In the genomic region with DNA sequence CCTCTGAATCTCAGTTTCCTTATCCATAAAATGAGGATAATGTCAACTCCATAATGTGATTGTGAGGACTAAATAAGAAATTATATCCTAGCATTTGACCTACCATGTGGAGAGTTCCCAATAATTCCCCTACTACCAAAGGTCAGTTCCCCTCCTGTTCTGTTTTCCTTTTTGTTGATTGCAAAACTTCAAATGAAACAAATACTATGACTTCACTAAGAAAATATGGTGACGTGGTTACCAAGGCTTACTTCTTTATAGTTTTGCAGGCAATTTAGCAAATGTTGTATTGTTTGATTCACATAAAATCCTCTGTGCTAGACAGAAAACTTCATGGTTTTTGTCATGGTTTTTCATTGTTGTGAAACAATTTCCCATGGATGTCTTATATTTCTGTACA, we compare ENCODE assay signal across 17 cellular contexts.
A peak's percentile ranks its signal among the peaks of the same experiment; 100 is the strongest.
DNase-seq lines count a peak whose midpoint lies in the region; ATAC-seq, FAIRE-seq and TF ChIP-seq lines count a peak whose summit lies in the region.
"Had no signal": no experiment of that assay in that cellular context is flagged by ENCODE, and none has a peak within 500 bp of the region (broad histone marks: within the 10 kb centered on the region; RNA-seq: fewer than 3 reads in every experiment).

No MANE protein-coding gene starts in this region.

- no peaks in the 10 kb centered on the region for H4K20me1 ChIP-seq in astrocyte (ENCODE audit: insufficient read depth, low read length)
- H4K20me1 ChIP-seq in smooth muscle cell (ENCODE audit: low read depth): no peaks in the 10 kb centered on the region
- H4K20me1 ChIP-seq: BLaER1 treated with 17β-estradiol and CSF1 and Interleukin-3, amounts not matched to agents 10 nM and 100 nM had no signal

- no peak overlapping the region for H2AFZ ChIP-seq in astrocyte (ENCODE audit: low read depth, low read length)
- H2AFZ ChIP-seq in smooth muscle cell (ENCODE audit: low read depth): peak overlapping the region; percentile 9

- H3K4me3 Mint-ChIP-seq in astrocyte (ENCODE audit: unreplicated experiment): no peak overlapping the region
- no peak overlapping the region for H3K4me3 Mint-ChIP-seq in activated naive CD4-positive, alpha-beta T cell treated with anti-CD3 and anti-CD28 coated beads for 36 hours
- no peak overlapping the region for H3K4me3 Mint-ChIP-seq in activated CD4-positive, alpha-beta T cell treated with anti-CD3 and anti-CD28 coated beads for 36 hours

- intact Hi-C loops in activated naive CD4-positive, alpha-beta T cell treated with anti-CD3 and anti-CD28 coated beads for 36 hours (cut with micrococcal nuclease): no loop called here
- intact Hi-C loops in activated CD4-positive, alpha-beta T cell treated with anti-CD3 and anti-CD28 coated beads for 36 hours (cut with DNase I, micrococcal nuclease): no loop called here

- H3K4me1 ChIP-seq in astrocyte (ENCODE audit: insufficient read depth, low read length) (no peaks in the 10 kb centered on the region), smooth muscle cell (ENCODE audit: low read depth) (peaks cover 7% of the 10 kb centered on the region)
- H3K4me1 ChIP-seq: BLaER1 treated with 17β-estradiol and CSF1 and Interleukin-3, amounts not matched to agents 10 nM and 100 nM; Peyer's patch had no signal

- H3K4me3 ChIP-seq in astrocyte (ENCODE audit: insufficient read depth, low read depth, low read length): no peak overlapping the region
- H3K4me3 ChIP-seq in smooth muscle cell: no peak overlapping the region
- H3K4me3 ChIP-seq: BLaER1 treated with 17β-estradiol and CSF1 and Interleukin-3, amounts not matched to agents 10 nM and 100 nM; MG63; Peyer's patch had no signal

- peak overlapping the region; percentile 93 for H3K27ac Mint-ChIP-seq in astrocyte (ENCODE audit: unreplicated experiment)
- no peak overlapping the region for H3K27ac Mint-ChIP-seq in activated naive CD4-positive, alpha-beta T cell treated with anti-CD3 and anti-CD28 coated beads for 36 hours
- H3K27ac Mint-ChIP-seq in activated CD4-positive, alpha-beta T cell treated with anti-CD3 and anti-CD28 coated beads for 36 hours: no peak overlapping the region

- no peaks in the 10 kb centered on the region for H3F3A ChIP-seq in smooth muscle cell (ENCODE audit: low read depth)

- no peaks in the 10 kb centered on the region for H3K79me2 ChIP-seq in astrocyte (ENCODE audit: insufficient read depth, low read length)
- no peaks in the 10 kb centered on the region for H3K79me2 ChIP-seq in smooth muscle cell (ENCODE audit: low read depth)

- 71% methylated on average over 1 of the region's 1 CpG for WGBS in smooth muscle cell (ENCODE audit: low lambda C conversion rate)

- H3K4me2 ChIP-seq in astrocyte (ENCODE audit: low read length) (peak overlapping the region; percentile 14), smooth muscle cell (peak overlapping the region; percentile 38)
- H3K4me2 ChIP-seq: BLaER1 treated with 17β-estradiol and CSF1 and Interleukin-3, amounts not matched to agents 10 nM and 100 nM had no signal

- H3K27me3 ChIP-seq in astrocyte (ENCODE audit: insufficient read depth, low read length) (no peaks in the 10 kb centered on the region), smooth muscle cell (ENCODE audit: low read depth) (no peaks in the 10 kb centered on the region)
- H3K27me3 ChIP-seq: BLaER1 treated with 17β-estradiol and CSF1 and Interleukin-3, amounts not matched to agents 10 nM and 100 nM; MG63; Peyer's patch had no signal

- ATAC-seq in left lobe of liver (peak; percentile 12), HG03460 (IDR thresholded peaks at IDR 0.05; ENCODE audit: unreplicated experiment) (no peak)
- ATAC-seq in activated CD4-positive, alpha-beta T cell treated with anti-CD3 and anti-CD28 coated beads for 36 hours: no peak

- H3K9me3 ChIP-seq in astrocyte (ENCODE audit: insufficient read depth, low read depth, low read length): no peaks in the 10 kb centered on the region
- no peaks in the 10 kb centered on the region for H3K9me3 ChIP-seq in smooth muscle cell (replicated peaks; ENCODE audit: low read depth)
- H3K9me3 ChIP-seq: Peyer's patch had no signal

- H3K27me3 Mint-ChIP-seq in astrocyte (ENCODE audit: low read depth, unreplicated experiment): no peaks in the 10 kb centered on the region
- H3K27me3 Mint-ChIP-seq in activated naive CD4-positive, alpha-beta T cell treated with anti-CD3 and anti-CD28 coated beads for 36 hours (ENCODE audit: low read depth): peaks cover 14% of the 10 kb centered on the region
- peaks cover 14% of the 10 kb centered on the region for H3K27me3 Mint-ChIP-seq in activated CD4-positive, alpha-beta T cell treated with anti-CD3 and anti-CD28 coated beads for 36 hours

- no peak for FAIRE-seq in astrocyte (lab: Jason Lieb, UNC)

- H3K9ac ChIP-seq in astrocyte (ENCODE audit: low read length): no peak overlapping the region
- H3K9ac ChIP-seq in smooth muscle cell (ENCODE audit: low read depth): peak overlapping the region; percentile 67
- H3K9ac ChIP-seq: BLaER1 treated with 17β-estradiol and CSF1 and Interleukin-3, amounts not matched to agents 10 nM and 100 nM had no signal

- H3K36me3 Mint-ChIP-seq in astrocyte (ENCODE audit: low read depth, unreplicated experiment): no peaks in the 10 kb centered on the region
- H3K36me3 Mint-ChIP-seq in activated naive CD4-positive, alpha-beta T cell treated with anti-CD3 and anti-CD28 coated beads for 36 hours (ENCODE audit: low read depth): no peaks in the 10 kb centered on the region
- no peaks in the 10 kb centered on the region for H3K36me3 Mint-ChIP-seq in activated CD4-positive, alpha-beta T cell treated with anti-CD3 and anti-CD28 coated beads for 36 hours (ENCODE audit: low read depth)

- peak; percentile 22 for DNase-seq in GM04504 (ENCODE audit: low read depth)
- no peak for DNase-seq in astrocyte (ENCODE audit: low read depth)
- no peak for DNase-seq in left lobe of liver (ENCODE audit: low spot score)
- DNase-seq in smooth muscle cell (lab: John Stamatoyannopoulos, UW; ENCODE audit: unreplicated experiment): no peak
- DNase-seq in activated naive CD4-positive, alpha-beta T cell treated with anti-CD3 and anti-CD28 coated beads for 36 hours: no peak
- no peak for DNase-seq in activated CD4-positive, alpha-beta T cell treated with anti-CD3 and anti-CD28 coated beads for 36 hours
- DNase-seq: DMS153, GOT3, KG1, NCI-H1105, NCI-H1930, NCI-H2171 treated with DMSO at 0.1 percent for 48 hours, Peyer's patch, SHP77 had no signal

- H3K9me3 Mint-ChIP-seq in astrocyte (ENCODE audit: unreplicated experiment): peaks cover 6% of the 10 kb centered on the region
- peaks cover 4% of the 10 kb centered on the region for H3K9me3 Mint-ChIP-seq in activated naive CD4-positive, alpha-beta T cell treated with anti-CD3 and anti-CD28 coated beads for 36 hours
- H3K9me3 Mint-ChIP-seq in activated CD4-positive, alpha-beta T cell treated with anti-CD3 and anti-CD28 coated beads for 36 hours (ENCODE audit: low read depth): peaks cover 4% of the 10 kb centered on the region

- H3K36me3 ChIP-seq in astrocyte (ENCODE audit: insufficient read depth, low read length): no peaks in the 10 kb centered on the region
- H3K36me3 ChIP-seq in smooth muscle cell (ENCODE audit: low read depth): no peaks in the 10 kb centered on the region
- H3K36me3 ChIP-seq: BLaER1 treated with 17β-estradiol and CSF1 and Interleukin-3, amounts not matched to agents 10 nM and 100 nM; MG63; Peyer's patch had no signal

- no peak for TF ChIP-seq CTCF in astrocyte (IDR thresholded peaks at IDR 0.05; ENCODE audit: insufficient read depth, low read depth, low read length)
- no peak for TF ChIP-seq CTCF in smooth muscle cell (IDR thresholded peaks at IDR 0.05; ENCODE audit: borderline replicate concordance, insufficient read depth, poor library complexity, severe bottlenecking)

- H3K27ac ChIP-seq in astrocyte (ENCODE audit: low read depth, low read length): peak overlapping the region; percentile 27
- H3K27ac ChIP-seq in smooth muscle cell (ENCODE audit: low read depth): peak overlapping the region; percentile 92
- H3K27ac ChIP-seq: BLaER1 treated with 17β-estradiol and CSF1 and Interleukin-3, amounts not matched to agents 10 nM and 100 nM; Peyer's patch had no signal

- POLR2A ChIA-PET in activated CD4-positive, alpha-beta T cell treated with anti-CD3 and anti-CD28 coated beads for 36 hours (lab: Charles Lee): no interaction called here

- CTCF ChIA-PET in activated naive CD4-positive, alpha-beta T cell treated with anti-CD3 and anti-CD28 coated beads for 36 hours (lab: Charles Lee): no interaction called here
- CTCF ChIA-PET in activated CD4-positive, alpha-beta T cell treated with anti-CD3 and anti-CD28 coated beads for 36 hours (lab: Charles Lee): no interaction called here

- H3K4me1 Mint-ChIP-seq in astrocyte (ENCODE audit: low read depth, unreplicated experiment): peaks cover 15% of the 10 kb centered on the region
- H3K4me1 Mint-ChIP-seq in activated naive CD4-positive, alpha-beta T cell treated with anti-CD3 and anti-CD28 coated beads for 36 hours (ENCODE audit: low read depth): no peaks in the 10 kb centered on the region
- no peaks in the 10 kb centered on the region for H3K4me1 Mint-ChIP-seq in activated CD4-positive, alpha-beta T cell treated with anti-CD3 and anti-CD28 coated beads for 36 hours
